21 cellular contexts compared by ENCODE assay signal in genomic region chr13:99359493-99359892, GRCh38. TPM values are rescaled to one million over a fixed set of nuclear protein-coding genes. Genes with fewer than 3 reads are reported as not detected.
DNase-seq lines count a peak whose midpoint lies in the region; ATAC-seq lines count a peak whose summit lies in the region.
"Had no signal": no experiment of that assay in that cellular context is flagged by ENCODE, and none has a peak within 500 bp of the region (broad histone marks: within the 10 kb centered on the region; RNA-seq: fewer than 3 reads in every experiment).

No MANE protein-coding gene starts in this region.

- CTCF ChIA-PET in activated naive CD4-positive, alpha-beta T cell treated with anti-CD3 and anti-CD28 coated beads, Interleukin-2, amount 10 ng/mL, durations not matched to agents 7 days and 5 days (lab: Charles Lee) = interaction anchor here (0.6 to 1.9 kb wide), 7 partner anchors 8 to 93 kb away, joined by 3 to 6 read pairs (median 3); no protein-coding TSS in a partner anchor
- CTCF ChIA-PET in T-cell (lab: Charles Lee) = interaction anchor here in 1 of 2 donors (0.7 to 3.1 kb wide), 4 partner anchors 22 to 89 kb away, joined by 3 to 21 read pairs (median 4); no protein-coding TSS in a partner anchor

- H3K9me3 Mint-ChIP-seq in activated naive CD4-positive, alpha-beta T cell treated with anti-CD3 and anti-CD28 coated beads, Interleukin-2, amount 10 ng/mL, durations not matched to agents 7 days and 5 days = no peaks in the 10 kb centered on the region
- no peaks in the 10 kb centered on the region for H3K9me3 Mint-ChIP-seq in T-cell
- no peaks in the 10 kb centered on the region for H3K9me3 Mint-ChIP-seq in effector memory CD8-positive, alpha-beta T cell
- no peaks in the 10 kb centered on the region for H3K9me3 Mint-ChIP-seq in stimulated activated memory B cell treated with anti-CD40 and anti-IgM and Interleukin-4, amounts not matched to agents 10 μg/mL and 1 μg/mL and 100 μg/mL, for 72 hours
- H3K9me3 Mint-ChIP-seq: mesothelial cell of epicardium had no signal

- peak overlapping the region; percentile 99 for H3K27ac Mint-ChIP-seq in activated naive CD4-positive, alpha-beta T cell treated with anti-CD3 and anti-CD28 coated beads, Interleukin-2, amount 10 ng/mL, durations not matched to agents 7 days and 5 days
- H3K27ac Mint-ChIP-seq in T-cell = peak overlapping the region; percentile 99
- peak overlapping the region; percentile 99 to 100 for H3K27ac Mint-ChIP-seq in effector memory CD8-positive, alpha-beta T cell
- H3K27ac Mint-ChIP-seq in stimulated activated memory B cell treated with anti-CD40 and anti-IgM and Interleukin-4, amounts not matched to agents 10 μg/mL and 1 μg/mL and 100 μg/mL, for 72 hours = peak overlapping the region; percentile 97
- H3K27ac Mint-ChIP-seq: mesothelial cell of epicardium had no signal

- DNase-seq in activated naive CD4-positive, alpha-beta T cell treated with anti-CD3 and anti-CD28 coated beads, Interleukin-2, amount 10 ng/mL, durations not matched to agents 7 days and 5 days = no peak
- DNase-seq in activated naive CD4-positive, alpha-beta T cell treated with anti-CD3 and anti-CD28 coated beads, Interleukin-2, amount 50 U/mL, for 16 hours = no peak
- DNase-seq in T-cell = no peak
- DNase-seq in effector memory CD8-positive, alpha-beta T cell = no peak
- DNase-seq in Right ventricle myocardium inferior (ENCODE audit: missing footprints) = no peak
- no peak for DNase-seq in NCI-H1092 treated with DMSO at 0.1 percent for 48 hours (lab: John Stamatoyannopoulos, UW)
- DNase-seq: activated CD4-positive, alpha-beta T cell treated with anti-CD3 and anti-CD28 coated beads, Interleukin-2, amount 50 U/mL, for 1 hour; activated T-cell treated with anti-CD3 and anti-CD28 coated beads, Interleukin-2, amount 50 U/mL, for 48 hours; adrenal gland; dorsolateral prefrontal cortex; erythroblast; gastrocnemius medialis; kidney glomerular epithelial cell; NCI-H2081 treated with DMSO at 0.1 percent for 48 hours; NCI-H510A; RPMI8226; stimulated activated CD4-positive, alpha-beta T cell treated with anti-CD3 and anti-CD28 coated beads, Interleukin-12 subunit alpha, Interleukin-12 subunit beta, amount 100 ng/mL, for 4 hours; stimulated activated CD8-positive, alpha-beta memory T cell treated with anti-CD3 and anti-CD28 coated beads, Interleukin-4, amount 100 ng/mL, for 48 hours had no signal

- ATAC-seq in T-cell (replicated peaks in 1 of 4) = no peak
- ATAC-seq in effector memory CD8-positive, alpha-beta T cell (replicated peaks) = no peak
- no peak for ATAC-seq in stimulated activated memory B cell treated with anti-CD40 and anti-IgM and Interleukin-4, amounts not matched to agents 10 μg/mL and 1 μg/mL and 100 μg/mL, for 72 hours
- no peak for ATAC-seq in Right ventricle myocardium inferior
- ATAC-seq in GM21619 (IDR thresholded peaks at IDR 0.05; ENCODE audit: unreplicated experiment) = no peak
- ATAC-seq: gastrocnemius medialis had no signal

- H3K36me3 Mint-ChIP-seq in activated naive CD4-positive, alpha-beta T cell treated with anti-CD3 and anti-CD28 coated beads, Interleukin-2, amount 10 ng/mL, durations not matched to agents 7 days and 5 days = peaks cover 69% of the 10 kb centered on the region
- peaks cover 44% of the 10 kb centered on the region for H3K36me3 Mint-ChIP-seq in T-cell
- H3K36me3 Mint-ChIP-seq in effector memory CD8-positive, alpha-beta T cell (ENCODE audit: insufficient read depth) = peaks cover 63% of the 10 kb centered on the region
- peaks cover 34% of the 10 kb centered on the region for H3K36me3 Mint-ChIP-seq in stimulated activated memory B cell treated with anti-CD40 and anti-IgM and Interleukin-4, amounts not matched to agents 10 μg/mL and 1 μg/mL and 100 μg/mL, for 72 hours

- no peak overlapping the region for H3K4me3 Mint-ChIP-seq in activated naive CD4-positive, alpha-beta T cell treated with anti-CD3 and anti-CD28 coated beads, Interleukin-2, amount 10 ng/mL, durations not matched to agents 7 days and 5 days
- H3K4me3 Mint-ChIP-seq in T-cell = peak overlapping the region; percentile 41 to 73 (median 60)
- peak overlapping the region in 1 of 2 donors; percentile 66 for H3K4me3 Mint-ChIP-seq in effector memory CD8-positive, alpha-beta T cell
- no peak overlapping the region for H3K4me3 Mint-ChIP-seq in stimulated activated memory B cell treated with anti-CD40 and anti-IgM and Interleukin-4, amounts not matched to agents 10 μg/mL and 1 μg/mL and 100 μg/mL, for 72 hours
- H3K4me3 Mint-ChIP-seq: mesothelial cell of epicardium had no signal

- intact Hi-C loops in Right ventricle myocardium inferior (cut with DNase I) = no loop called here

- H3K4me1 Mint-ChIP-seq in activated naive CD4-positive, alpha-beta T cell treated with anti-CD3 and anti-CD28 coated beads, Interleukin-2, amount 10 ng/mL, durations not matched to agents 7 days and 5 days = peaks cover 94% of the 10 kb centered on the region
- H3K4me1 Mint-ChIP-seq in T-cell = peaks cover 94 to 100% (median 96%) of the 10 kb centered on the region in 3 donors
- H3K4me1 Mint-ChIP-seq in effector memory CD8-positive, alpha-beta T cell (ENCODE audit: low read depth in 2 of 2) = peaks cover 73 to 87% of the 10 kb centered on the region in 2 donors
- peaks cover 97% of the 10 kb centered on the region for H3K4me1 Mint-ChIP-seq in stimulated activated memory B cell treated with anti-CD40 and anti-IgM and Interleukin-4, amounts not matched to agents 10 μg/mL and 1 μg/mL and 100 μg/mL, for 72 hours

- H3K27me3 Mint-ChIP-seq in activated naive CD4-positive, alpha-beta T cell treated with anti-CD3 and anti-CD28 coated beads, Interleukin-2, amount 10 ng/mL, durations not matched to agents 7 days and 5 days = no peaks in the 10 kb centered on the region
- H3K27me3 Mint-ChIP-seq in T-cell = no peaks in the 10 kb centered on the region
- no peaks in the 10 kb centered on the region for H3K27me3 Mint-ChIP-seq in effector memory CD8-positive, alpha-beta T cell
- H3K27me3 Mint-ChIP-seq in stimulated activated memory B cell treated with anti-CD40 and anti-IgM and Interleukin-4, amounts not matched to agents 10 μg/mL and 1 μg/mL and 100 μg/mL, for 72 hours = no peaks in the 10 kb centered on the region

- POLR2A ChIA-PET in T-cell (lab: Charles Lee) = interaction anchor here (0.6 to 1.8 kb wide), 9 partner anchors 9 to 101 kb away, joined by 3 to 9 read pairs (median 3); partner anchors contain the start of gene GPR18 (in 1 of the 2)

RNA-seq across cellular contexts. Expression of gene GPR183, which starts 52.3 kb away (rescaled TPM):
- total RNA-seq in T-cell (100 to 1,000 TPM in 3 of 5 donors, 10 to 100 TPM in 2; 69.9 to 152 (median 100) TPM), Right ventricle myocardium inferior (2.7 TPM)

Comparison
In these comparisons a context has a peak if more than half of its experiments do, and no peak if none do; other contexts are left out.
1. H3K4me3 Mint-ChIP-seq: peak in T-cell (3 of 3); none in activated naive CD4-positive, alpha-beta T cell treated with anti-CD3 and anti-CD28 coated beads, Interleukin-2, amount 10 ng/mL, durations not matched to agents 7 days and 5 days (single experiment) and stimulated activated memory B cell treated with anti-CD40 and anti-IgM and Interleukin-4, amounts not matched to agents 10 μg/mL and 1 μg/mL and 100 μg/mL, for 72 hours (single experiment).
2. RNA of gene GPR183, which starts 52.3 kb away (total RNA-seq): 69.9 to 152 TPM in T-cell; 2.7 TPM in Right ventricle myocardium inferior (single experiment); every median in the first group is over 10 times any median in the second.
3. Peak in every context shown above with its lines, with median percentiles within 50 percentile points of each other: H3K27ac Mint-ChIP-seq.